Comparison of ENCODE assay signal across 14 cellular contexts in genomic region chr15:90394074-90394473, GRCh38. TPM values are rescaled to one million over a fixed set of nuclear protein-coding genes. Genes with fewer than 3 reads are reported as not detected.
DNase-seq lines count a peak whose midpoint lies in the region; ATAC-seq and TF ChIP-seq lines count a peak whose summit lies in the region.
"Had no signal": no experiment of that assay in that cellular context is flagged by ENCODE, and none has a peak within 500 bp of the region (broad histone marks: within the 10 kb centered on the region; RNA-seq: fewer than 3 reads in every experiment).

No MANE protein-coding gene starts in this region.

- peaks cover 13 to 37% of the 10 kb centered on the region in 2 experiments for H3K36me3 ChIP-seq in SK-N-SH (replicated peaks in 1 of 2; ENCODE audit: control insufficient read depth in 1 of 2, insufficient read depth in 2 of 2, low read length in 1 of 2)

- CTCF ChIA-PET in activated CD4-positive, alpha-beta memory T cell treated with anti-CD3 and anti-CD28 coated beads for 36 hours (lab: Charles Lee) = interaction anchor here (0.8 to 2.0 kb wide), 3 partner anchors 12 to 73 kb away, joined by 3 to 6 read pairs (median 4); no protein-coding TSS in a partner anchor
- CTCF ChIA-PET in activated CD4-positive, alpha-beta memory T cell treated with anti-CD3 and anti-CD28 coated beads, Interleukin-2, amount 10 ng/mL, durations not matched to agents 7 days and 5 days (lab: Charles Lee) = interaction anchor here (0.6 to 1.3 kb wide), 3 partner anchors 20 to 81 kb away, joined by 3 read pairs; no protein-coding TSS in a partner anchor
- CTCF ChIA-PET in MCF 10A (lab: Yijun Ruan, JAX) = interaction anchor here (0.6 to 2.4 kb wide), 3 partner anchors 10 to 78 kb away, joined by 3 to 14 read pairs (median 5); no protein-coding TSS in a partner anchor
- CTCF ChIA-PET in SK-N-SH (lab: Yijun Ruan, JAX) = interaction anchor here (0.9 to 1.3 kb wide), 2 partner anchors 8 to 12 kb away, joined by 3 read pairs; no protein-coding TSS in a partner anchor

- TF ChIP-seq CTCF in MCF 10A (IDR thresholded peaks at IDR 0.05; ENCODE audit: unreplicated experiment) (no peak), mesothelial cell of epicardium (IDR thresholded peaks at IDR 0.05; ENCODE audit: unreplicated experiment) (no peak), SK-N-SH (IDR thresholded peaks at IDR 0.05) (no peak)

- no peak for TF ChIP-seq EP300 in SK-N-SH (IDR thresholded peaks at IDR 0.05; ENCODE audit: borderline replicate concordance in 1 of 2, low read depth in 1 of 2, low read length in 1 of 2)

- H3K27me3 ChIP-seq in SK-N-SH (ENCODE audit: insufficient read depth) = no peaks in the 10 kb centered on the region
- H3K27me3 ChIP-seq: body of pancreas had no signal

- no peak for ATAC-seq in GM19467 (IDR thresholded peaks at IDR 0.05; ENCODE audit: unreplicated experiment)
- no peak for ATAC-seq in HG02623 (IDR thresholded peaks at IDR 0.05; ENCODE audit: unreplicated experiment)
- ATAC-seq: body of pancreas; stimulated activated naive CD8-positive, alpha-beta T cell treated with anti-CD3 and anti-CD28 coated beads, Interleukin-15, Interleukin-2, amounts not matched to agents 100 U/mL and 50 U/mL, for 24 hours had no signal

- DNase-seq in activated CD4-positive, alpha-beta memory T cell treated with anti-CD3 and anti-CD28 coated beads for 36 hours = no peak
- no peak for DNase-seq in activated CD4-positive, alpha-beta memory T cell treated with anti-CD3 and anti-CD28 coated beads, Interleukin-2, amount 10 ng/mL, durations not matched to agents 7 days and 5 days
- DNase-seq in MCF 10A (ENCODE audit: unreplicated experiment) (no peak), mesothelial cell of epicardium (ENCODE audit: low spot score in 2 of 2, unreplicated experiment in 2 of 2) (no peak), SK-N-SH (no peak)
- DNase-seq: body of pancreas; GM23248; NCI-H187; NCI-H774; stimulated activated naive CD8-positive, alpha-beta T cell treated with anti-CD3 and anti-CD28 coated beads, Interleukin-15, Interleukin-2, amounts not matched to agents 100 U/mL and 50 U/mL, for 24 hours had no signal

- no peak overlapping the region for H3K4me3 Mint-ChIP-seq in activated CD4-positive, alpha-beta memory T cell treated with anti-CD3 and anti-CD28 coated beads for 36 hours
- no peak overlapping the region for H3K4me3 Mint-ChIP-seq in activated CD4-positive, alpha-beta memory T cell treated with anti-CD3 and anti-CD28 coated beads, Interleukin-2, amount 10 ng/mL, durations not matched to agents 7 days and 5 days
- no peak overlapping the region for H3K4me3 Mint-ChIP-seq in MCF 10A (ENCODE audit: unreplicated experiment)
- no peak overlapping the region for H3K4me3 Mint-ChIP-seq in mesothelial cell of epicardium

- BruUV-seq in MCF 10A (replicated peaks; lab: Mats Ljungman, UMichigan) = no TSS peak

- H3K27ac ChIP-seq in temporal lobe (ENCODE audit: low read depth, low read length) (peak overlapping the region; percentile 27), SK-N-SH (ENCODE audit: low read depth in 2 of 2, low read length in 1 of 2) (peak overlapping the region in 1 of 2 experiments; percentile 30; a peak in 1 of 4 replicates)
- H3K27ac ChIP-seq: GM23248, KMS-11 had no signal

- intact Hi-C loops in activated CD4-positive, alpha-beta memory T cell treated with anti-CD3 and anti-CD28 coated beads for 36 hours (cut with micrococcal nuclease) = no loop called here
- intact Hi-C loops in MCF 10A (cut with micrococcal nuclease) = loop anchor here (5.0 kb wide), 1 partner anchor 88 kb away; no protein-coding TSS in a partner anchor

- H3K9me2 ChIP-seq in SK-N-SH = no peaks in the 10 kb centered on the region

- H4K20me1 ChIP-seq in SK-N-SH (ENCODE audit: insufficient read depth) = peaks cover 81% of the 10 kb centered on the region

- TF ChIP-seq RAD21 in SK-N-SH (IDR thresholded peaks at IDR 0.05; ENCODE audit: low read length) = no peak

- H2AFZ ChIP-seq in SK-N-SH (ENCODE audit: low read depth) = no peak overlapping the region
- H2AFZ ChIP-seq: GM23248 had no signal

- peaks cover 30% of the 10 kb centered on the region for H3F3A ChIP-seq in SK-N-SH (replicated peaks; ENCODE audit: insufficient read depth)

- H3K4me3 ChIP-seq in SK-N-SH (ENCODE audit: low read depth in 2 of 2, low read length in 1 of 2) = no peak overlapping the region
- H3K4me3 ChIP-seq: body of pancreas, GM23248 had no signal

- H3K4me2 ChIP-seq in SK-N-SH = no peak overlapping the region
- H3K4me2 ChIP-seq: KMS-11 had no signal

- H3K4me1 Mint-ChIP-seq in activated CD4-positive, alpha-beta memory T cell treated with anti-CD3 and anti-CD28 coated beads for 36 hours (ENCODE audit: low read depth) = peaks cover 69% of the 10 kb centered on the region
- peaks cover 71% of the 10 kb centered on the region for H3K4me1 Mint-ChIP-seq in activated CD4-positive, alpha-beta memory T cell treated with anti-CD3 and anti-CD28 coated beads, Interleukin-2, amount 10 ng/mL, durations not matched to agents 7 days and 5 days
- H3K4me1 Mint-ChIP-seq in MCF 10A (ENCODE audit: insufficient read depth, unreplicated experiment) (peaks cover 60% of the 10 kb centered on the region), mesothelial cell of epicardium (peaks cover 42% of the 10 kb centered on the region)

- peaks cover 44% of the 10 kb centered on the region for H3K36me3 Mint-ChIP-seq in activated CD4-positive, alpha-beta memory T cell treated with anti-CD3 and anti-CD28 coated beads for 36 hours
- H3K36me3 Mint-ChIP-seq in activated CD4-positive, alpha-beta memory T cell treated with anti-CD3 and anti-CD28 coated beads, Interleukin-2, amount 10 ng/mL, durations not matched to agents 7 days and 5 days (ENCODE audit: low read depth) = peaks cover 66% of the 10 kb centered on the region
- peaks cover 58% of the 10 kb centered on the region for H3K36me3 Mint-ChIP-seq in MCF 10A (ENCODE audit: insufficient read depth, unreplicated experiment)
- H3K36me3 Mint-ChIP-seq in mesothelial cell of epicardium = peaks cover 14% of the 10 kb centered on the region

- peaks cover 0 to 16% of the 10 kb centered on the region in 2 experiments; a peak in 3 of 4 replicates for H3K4me1 ChIP-seq in SK-N-SH (ENCODE audit: control insufficient read depth in 1 of 2, insufficient read depth in 2 of 2, low read depth in 1 of 2, low read length in 1 of 2)

- no peaks in the 10 kb centered on the region for H3K9me3 ChIP-seq in SK-N-SH
- H3K9me3 ChIP-seq: body of pancreas had no signal

- H3K27ac Mint-ChIP-seq in activated CD4-positive, alpha-beta memory T cell treated with anti-CD3 and anti-CD28 coated beads for 36 hours = peak overlapping the region; percentile 49
- no peak overlapping the region for H3K27ac Mint-ChIP-seq in activated CD4-positive, alpha-beta memory T cell treated with anti-CD3 and anti-CD28 coated beads, Interleukin-2, amount 10 ng/mL, durations not matched to agents 7 days and 5 days
- H3K27ac Mint-ChIP-seq in MCF 10A (ENCODE audit: low read depth, unreplicated experiment) = peak overlapping the region; percentile 84
- peak overlapping the region; percentile 53 for H3K27ac Mint-ChIP-seq in mesothelial cell of epicardium

- no peaks in the 10 kb centered on the region for H3K9me3 Mint-ChIP-seq in activated CD4-positive, alpha-beta memory T cell treated with anti-CD3 and anti-CD28 coated beads for 36 hours
- no peaks in the 10 kb centered on the region for H3K9me3 Mint-ChIP-seq in activated CD4-positive, alpha-beta memory T cell treated with anti-CD3 and anti-CD28 coated beads, Interleukin-2, amount 10 ng/mL, durations not matched to agents 7 days and 5 days
- H3K9me3 Mint-ChIP-seq in MCF 10A (ENCODE audit: unreplicated experiment) = no peaks in the 10 kb centered on the region
- no peaks in the 10 kb centered on the region for H3K9me3 Mint-ChIP-seq in mesothelial cell of epicardium

- POLR2A ChIA-PET in activated CD4-positive, alpha-beta memory T cell treated with anti-CD3 and anti-CD28 coated beads for 36 hours (lab: Charles Lee) = interaction anchor here (1.1 to 1.5 kb wide), 2 partner anchors 14 to 26 kb away, joined by 4 to 5 read pairs; no protein-coding TSS in a partner anchor
- POLR2A ChIA-PET in activated CD4-positive, alpha-beta memory T cell treated with anti-CD3 and anti-CD28 coated beads, Interleukin-2, amount 10 ng/mL, durations not matched to agents 7 days and 5 days (lab: Charles Lee) = no interaction called here
- POLR2A ChIA-PET in MCF 10A (lab: Yijun Ruan, JAX) (interaction anchor here (0.8 to 2.1 kb wide), 5 partner anchors 9 to 45 kb away, joined by 3 to 12 read pairs (median 3); no protein-coding TSS in a partner anchor), SK-N-SH (lab: Yijun Ruan, JAX) (no interaction called here)

- no peaks in the 10 kb centered on the region for H3K27me3 Mint-ChIP-seq in activated CD4-positive, alpha-beta memory T cell treated with anti-CD3 and anti-CD28 coated beads for 36 hours
- no peaks in the 10 kb centered on the region for H3K27me3 Mint-ChIP-seq in activated CD4-positive, alpha-beta memory T cell treated with anti-CD3 and anti-CD28 coated beads, Interleukin-2, amount 10 ng/mL, durations not matched to agents 7 days and 5 days
- H3K27me3 Mint-ChIP-seq in MCF 10A (ENCODE audit: insufficient read depth, unreplicated experiment) (no peaks in the 10 kb centered on the region), mesothelial cell of epicardium (ENCODE audit: low read depth) (no peaks in the 10 kb centered on the region)

- 100% methylated on average over 1 of the region's 1 CpG for WGBS in SK-N-SH (ENCODE audit: low lambda C conversion rate)

- H3K9ac ChIP-seq in SK-N-SH = no peak overlapping the region
- H3K9ac ChIP-seq: GM23248, KMS-11 had no signal

- peaks cover 100% of the 10 kb centered on the region for H3K79me2 ChIP-seq in SK-N-SH (ENCODE audit: insufficient read depth)

RNA-seq across cellular contexts. Expression of gene IQGAP1, which starts 6.0 kb away (rescaled TPM):
- total RNA-seq in activated CD4-positive, alpha-beta memory T cell treated with anti-CD3 and anti-CD28 coated beads for 36 hours = 100 to 1,000 TPM; 186 to 207 TPM
- 100 to 1,000 TPM; 229 to 240 TPM for total RNA-seq in activated CD4-positive, alpha-beta memory T cell treated with anti-CD3 and anti-CD28 coated beads, Interleukin-2, amount 10 ng/mL, durations not matched to agents 7 days and 5 days
- total RNA-seq in MCF 10A (2022) = 264 and 284 TPM in 2 replicates
- total RNA-seq in mesothelial cell of epicardium = 104 to 110 TPM (median 105 TPM) in 3 replicates
- total RNA-seq in temporal lobe = 43.5 TPM
- polyA plus RNA-seq in SK-N-SH (2012; rRNA removed) = 51.8 and 56.5 TPM in 2 replicates
- 36.4 and 55.5 TPM in 2 replicates for polyA plus RNA-seq in SK-N-SH (2012; cell fraction: cytosol; rRNA removed)
- 113 and 182 TPM in 2 replicates for polyA plus RNA-seq in SK-N-SH (2012; cell fraction: nucleus; rRNA removed)

RNA-seq across cellular contexts. Expression of gene ZNF774, which starts 42.0 kb away (rescaled TPM):
- 1 to 10 TPM in 1 of 2 experiments, under 1 TPM in 1; 0.68 to 1.1 TPM for total RNA-seq in activated CD4-positive, alpha-beta memory T cell treated with anti-CD3 and anti-CD28 coated beads for 36 hours
- 1 to 10 TPM in 1 of 2 experiments, under 1 TPM in 1; 0.83 to 1.0 TPM for total RNA-seq in activated CD4-positive, alpha-beta memory T cell treated with anti-CD3 and anti-CD28 coated beads, Interleukin-2, amount 10 ng/mL, durations not matched to agents 7 days and 5 days
- total RNA-seq in MCF 10A (2022) (2.6 and 4.8 TPM in 2 replicates), mesothelial cell of epicardium (7.4 to 10.0 TPM (median 8.0 TPM) in 3 replicates), temporal lobe (6.9 TPM)
- polyA plus RNA-seq in SK-N-SH (2012; rRNA removed) = 1.6 and 1.8 TPM in 2 replicates
- 1.1 and 1.3 TPM in 2 replicates for polyA plus RNA-seq in SK-N-SH (2012; cell fraction: cytosol; rRNA removed)
- 3.2 and 4.4 TPM in 2 replicates for polyA plus RNA-seq in SK-N-SH (2012; cell fraction: nucleus; rRNA removed)

Comparison
In these comparisons a context has a peak if more than half of its experiments do, and no peak if none do; other contexts are left out.
1. POLR2A ChIA-PET loops: an anchor here in activated CD4-positive, alpha-beta memory T cell treated with anti-CD3 and anti-CD28 coated beads for 36 hours (1.1 to 1.5 kb wide) and MCF 10A (0.8 to 2.1 kb wide); none called in activated CD4-positive, alpha-beta memory T cell treated with anti-CD3 and anti-CD28 coated beads, Interleukin-2, amount 10 ng/mL, durations not matched to agents 7 days and 5 days and SK-N-SH.